Comparison of ENCODE assay signal across 8 cellular contexts in the genomic region with DNA sequence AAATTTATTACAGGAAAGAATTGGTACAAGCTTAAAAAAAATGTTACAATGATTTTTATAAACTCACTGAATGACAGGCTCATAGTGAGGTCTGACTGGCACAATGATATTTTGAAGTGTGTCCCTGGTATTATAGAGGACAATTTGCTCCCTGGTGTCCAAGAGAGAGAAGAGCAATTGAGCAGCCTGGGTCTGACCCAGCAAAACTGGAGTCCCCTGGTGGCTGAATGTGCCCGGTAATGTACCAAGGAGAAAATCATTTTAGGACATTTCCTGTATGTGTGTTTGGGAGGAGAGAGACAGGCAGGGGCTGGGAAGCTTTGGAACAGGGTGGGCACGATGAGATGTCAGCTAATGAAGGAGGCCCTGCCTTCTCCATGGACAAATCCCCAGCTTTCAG.
DNase-seq lines count a peak whose midpoint lies in the region; ATAC-seq and TF ChIP-seq lines count a peak whose summit lies in the region.
"Had no signal": no experiment of that assay in that cellular context is flagged by ENCODE, and none has a peak within 500 bp of the region (broad histone marks: within the 10 kb centered on the region; RNA-seq: fewer than 3 reads in every experiment).

No MANE protein-coding gene starts in this region.

- no peak overlapping the region for H3K9ac ChIP-seq in colonic mucosa (ENCODE audit: low read depth in 2 of 2, low read length in 2 of 2)

- DNase-seq in NCI-H510A (lab: John Stamatoyannopoulos, UW), result peak; percentile 16
- DNase-seq in colonic mucosa, result peak; percentile 42
- DNase-seq in mucosa of descending colon, result peak in 1 of 3 donors; percentile 50
- no peak for DNase-seq in activated naive CD4-positive, alpha-beta T cell treated with Interleukin-2 at 50 U/mL for 16 hours
- no peak for DNase-seq in activated T-cell treated with anti-CD3 and anti-CD28 coated beads, Interleukin-2, amount 50 U/mL, for 1 hour
- DNase-seq: activated B cell treated with CpG ODN at 0.5 μM for 24 hours had no signal

- no peak overlapping the region for H3K4me3 ChIP-seq in colonic mucosa
- H3K4me3 ChIP-seq in mucosa of descending colon, result no peak overlapping the region

- TF ChIP-seq CTCF in GM12872 (IDR thresholded peaks at IDR 0.05; ENCODE audit: insufficient read depth, low read depth, low read length) (peak; percentile 45; the same call in 2 of the 3 replicates), colonic mucosa (IDR thresholded peaks at IDR 0.05) (peak; percentile 30), mucosa of descending colon (IDR thresholded peaks at IDR 0.05) (peak; percentile 11)

- ATAC-seq in mucosa of descending colon (peak; percentile 18), HG03196 (IDR thresholded peaks at IDR 0.05; ENCODE audit: unreplicated experiment) (no peak)

- intact Hi-C loops in colonic mucosa (cut with DNase I) (no loop called here), mucosa of descending colon (cut with DNase I, micrococcal nuclease) (no loop called here)

- H3K4me1 ChIP-seq in colonic mucosa, result no peaks in the 10 kb centered on the region
- peaks cover 23% of the 10 kb centered on the region for H3K4me1 ChIP-seq in mucosa of descending colon (ENCODE audit: low read depth)

- H3K27ac ChIP-seq in colonic mucosa, result no peak overlapping the region

- H3K36me3 ChIP-seq in colonic mucosa (no peaks in the 10 kb centered on the region), mucosa of descending colon (ENCODE audit: low read depth) (no peaks in the 10 kb centered on the region)

- H3K9me3 ChIP-seq in colonic mucosa (no peaks in the 10 kb centered on the region), mucosa of descending colon (no peaks in the 10 kb centered on the region)

- H3K27me3 ChIP-seq in colonic mucosa, result no peaks in the 10 kb centered on the region

Comparison
In these comparisons a context has a peak if more than half of its experiments do, and no peak if none do; other contexts are left out.
1. DNase-seq: peak in NCI-H510A (single experiment) and colonic mucosa (single experiment); none in activated naive CD4-positive, alpha-beta T cell treated with Interleukin-2 at 50 U/mL for 16 hours (single experiment) and activated T-cell treated with anti-CD3 and anti-CD28 coated beads, Interleukin-2, amount 50 U/mL, for 1 hour (single experiment).
2. Peak in every context shown above with its lines, with median percentiles within 50 percentile points of each other: CTCF ChIP-seq.